Comparison of ENCODE assay signal across 8 cellular contexts in the genomic region with DNA sequence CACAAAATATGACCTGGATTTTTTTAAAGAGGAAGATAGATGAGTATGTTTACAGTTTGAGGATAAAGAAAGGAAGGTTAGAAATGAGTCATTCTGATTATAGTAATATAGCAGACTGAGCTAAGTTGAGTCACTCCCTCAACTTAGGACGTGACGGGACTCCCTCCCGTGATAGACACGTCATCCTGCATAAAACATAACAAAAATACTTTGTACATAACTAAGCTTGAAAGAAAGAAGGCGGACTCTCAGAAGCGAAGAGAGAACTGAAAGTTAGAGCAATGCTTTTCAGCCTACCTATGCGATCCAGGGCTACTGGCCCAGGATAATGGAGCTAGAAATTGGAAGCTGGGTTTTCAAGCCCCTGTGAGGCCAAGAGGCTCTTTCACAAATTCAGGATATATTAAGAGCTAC. TPM values are rescaled to one million over a fixed set of nuclear protein-coding genes. Genes with fewer than 3 reads are reported as not detected.
A peak's percentile ranks its signal among the peaks of the same experiment; 100 is the strongest.
DNase-seq lines count a peak whose midpoint lies in the region; ATAC-seq lines count a peak whose summit lies in the region.

No MANE protein-coding gene starts in this region.

- peaks cover 3 to 11% (median 10%) of the 10 kb centered on the region in 4 donors for H3K4me1 Mint-ChIP-seq in CD4-positive, alpha-beta memory T cell
- H3K4me1 Mint-ChIP-seq in activated CD4-positive, alpha-beta memory T cell treated with anti-CD3 and anti-CD28 coated beads for 36 hours (ENCODE audit: low read depth): peaks cover 24% of the 10 kb centered on the region

- H3K27me3 Mint-ChIP-seq in CD4-positive, alpha-beta memory T cell: peaks cover 1 to 2% of the 10 kb centered on the region in 2 donors
- H3K27me3 Mint-ChIP-seq in activated CD4-positive, alpha-beta memory T cell treated with anti-CD3 and anti-CD28 coated beads for 36 hours: peaks cover 4% of the 10 kb centered on the region

- H3K27ac Mint-ChIP-seq in CD4-positive, alpha-beta memory T cell: peak overlapping the region; percentile 78 to 94 (median 86)
- peak overlapping the region; percentile 88 for H3K27ac Mint-ChIP-seq in activated CD4-positive, alpha-beta memory T cell treated with anti-CD3 and anti-CD28 coated beads for 36 hours

- no peaks in the 10 kb centered on the region for H3K9me3 Mint-ChIP-seq in CD4-positive, alpha-beta memory T cell
- H3K9me3 Mint-ChIP-seq in activated CD4-positive, alpha-beta memory T cell treated with anti-CD3 and anti-CD28 coated beads for 36 hours: no peaks in the 10 kb centered on the region

- ATAC-seq in GM21367 (IDR thresholded peaks at IDR 0.05; ENCODE audit: unreplicated experiment): peak; percentile 84

- no peak overlapping the region for H3K4me3 ChIP-seq in CD4-positive, alpha-beta memory T cell (ENCODE audit: low read length in 2 of 2)

- no peaks in the 10 kb centered on the region for H3K36me3 Mint-ChIP-seq in CD4-positive, alpha-beta memory T cell
- no peaks in the 10 kb centered on the region for H3K36me3 Mint-ChIP-seq in activated CD4-positive, alpha-beta memory T cell treated with anti-CD3 and anti-CD28 coated beads for 36 hours

- intact Hi-C loops in CD4-positive, alpha-beta memory T cell (cut with micrococcal nuclease): loop anchor here (2.0 to 5.0 kb wide), 2 partner anchors 147 to 372 kb away; no protein-coding TSS in a partner anchor
- intact Hi-C loops in activated CD4-positive, alpha-beta memory T cell treated with anti-CD3 and anti-CD28 coated beads for 36 hours (cut with micrococcal nuclease): loop anchor here (1.0 to 5.0 kb wide), 6 partner anchors 52 to 370 kb away; no protein-coding TSS in a partner anchor

- no peaks in the 10 kb centered on the region for H3K9me3 ChIP-seq in CD4-positive, alpha-beta memory T cell (ENCODE audit: control insufficient read depth in 1 of 2, low read length in 2 of 2)

- DNase-seq in CD4-positive, alpha-beta memory T cell: peak; percentile 18 to 72 (median 33)
- DNase-seq in HPDE6-E6E7 (ENCODE audit: extremely low spot score) (peak; percentile 97), foreskin melanocyte (peak; percentile 74), COR-L47 (lab: John Stamatoyannopoulos, UW) (no peak), Ammon's horn (ENCODE audit: low spot score) (no peak)
- DNase-seq in activated CD4-positive, alpha-beta memory T cell treated with anti-CD3 and anti-CD28 coated beads for 36 hours: peak; percentile 76
- DNase-seq in stimulated activated CD8-positive, alpha-beta memory T cell treated with anti-CD3 and anti-CD28 coated beads, Interleukin-4, amount 100 ng/mL, for 24 hours (ENCODE audit: low read depth): peak; percentile 7

- CTCF ChIA-PET in CD4-positive, alpha-beta memory T cell (lab: Charles Lee; ENCODE audit: partially characterized antibody): interaction anchor here (0.6 to 1.7 kb wide), 7 partner anchors 39 to 443 kb away, joined by 3 to 22 read pairs (median 4); no protein-coding TSS in a partner anchor
- CTCF ChIA-PET in activated CD4-positive, alpha-beta memory T cell treated with anti-CD3 and anti-CD28 coated beads for 36 hours (lab: Charles Lee): interaction anchor here (0.7 to 2.0 kb wide), 7 partner anchors 52 to 443 kb away, joined by 3 to 15 read pairs (median 5); partner anchors contain the start of gene DESI2

- peak overlapping the region in 6 of 8 donors; percentile 28 to 78 (median 58) for H3K4me3 Mint-ChIP-seq in CD4-positive, alpha-beta memory T cell
- peak overlapping the region; percentile 70 for H3K4me3 Mint-ChIP-seq in activated CD4-positive, alpha-beta memory T cell treated with anti-CD3 and anti-CD28 coated beads for 36 hours

- peaks cover 3% of the 10 kb centered on the region for H3K4me1 ChIP-seq in CD4-positive, alpha-beta memory T cell (ENCODE audit: insufficient read depth, low read length)

- H3K27ac ChIP-seq in CD4-positive, alpha-beta memory T cell (ENCODE audit: low read depth, low read length): no peak overlapping the region

- POLR2A ChIA-PET in CD4-positive, alpha-beta memory T cell (lab: Charles Lee; ENCODE audit: partially characterized antibody): interaction anchor here (0.8 to 1.4 kb wide), 4 partner anchors 54 to 264 kb away, joined by 3 to 5 read pairs (median 4); partner anchors contain the start of gene HNRNPU
- POLR2A ChIA-PET in activated CD4-positive, alpha-beta memory T cell treated with anti-CD3 and anti-CD28 coated beads for 36 hours (lab: Charles Lee): interaction anchor here (0.6 to 1.5 kb wide), 5 partner anchors 12 to 556 kb away, joined by 3 to 8 read pairs (median 4); no protein-coding TSS in a partner anchor

- H3K36me3 ChIP-seq in CD4-positive, alpha-beta memory T cell (ENCODE audit: insufficient read depth, low read length): no peaks in the 10 kb centered on the region

- H3K27me3 ChIP-seq in CD4-positive, alpha-beta memory T cell (ENCODE audit: insufficient read depth, low read length): no peaks in the 10 kb centered on the region

RNA-seq across cellular contexts. Expression of gene DESI2, which starts 53.0 kb away (rescaled TPM):
- 10 to 100 TPM; 21.1 to 22.8 TPM for total RNA-seq in CD4-positive, alpha-beta memory T cell
- 10 to 100 TPM; 13.0 to 16.7 TPM for polyA plus RNA-seq in CD4-positive, alpha-beta memory T cell
- 10 to 100 TPM; 24.8 to 25.6 TPM for total RNA-seq in activated CD4-positive, alpha-beta memory T cell treated with anti-CD3 and anti-CD28 coated beads for 36 hours

Comparison
In these comparisons a context has a peak if more than half of its experiments do, and no peak if none do; other contexts are left out.
1. DNase-seq: peak in CD4-positive, alpha-beta memory T cell (5 of 5), HPDE6-E6E7 (single experiment), activated CD4-positive, alpha-beta memory T cell treated with anti-CD3 and anti-CD28 coated beads for 36 hours (single experiment), foreskin melanocyte (single experiment) and stimulated activated CD8-positive, alpha-beta memory T cell treated with anti-CD3 and anti-CD28 coated beads, Interleukin-4, amount 100 ng/mL, for 24 hours (single experiment); none in COR-L47 (single experiment) and Ammon's horn (single experiment).